Comparison of ENCODE assay signal across 8 cellular contexts in the genomic region with DNA sequence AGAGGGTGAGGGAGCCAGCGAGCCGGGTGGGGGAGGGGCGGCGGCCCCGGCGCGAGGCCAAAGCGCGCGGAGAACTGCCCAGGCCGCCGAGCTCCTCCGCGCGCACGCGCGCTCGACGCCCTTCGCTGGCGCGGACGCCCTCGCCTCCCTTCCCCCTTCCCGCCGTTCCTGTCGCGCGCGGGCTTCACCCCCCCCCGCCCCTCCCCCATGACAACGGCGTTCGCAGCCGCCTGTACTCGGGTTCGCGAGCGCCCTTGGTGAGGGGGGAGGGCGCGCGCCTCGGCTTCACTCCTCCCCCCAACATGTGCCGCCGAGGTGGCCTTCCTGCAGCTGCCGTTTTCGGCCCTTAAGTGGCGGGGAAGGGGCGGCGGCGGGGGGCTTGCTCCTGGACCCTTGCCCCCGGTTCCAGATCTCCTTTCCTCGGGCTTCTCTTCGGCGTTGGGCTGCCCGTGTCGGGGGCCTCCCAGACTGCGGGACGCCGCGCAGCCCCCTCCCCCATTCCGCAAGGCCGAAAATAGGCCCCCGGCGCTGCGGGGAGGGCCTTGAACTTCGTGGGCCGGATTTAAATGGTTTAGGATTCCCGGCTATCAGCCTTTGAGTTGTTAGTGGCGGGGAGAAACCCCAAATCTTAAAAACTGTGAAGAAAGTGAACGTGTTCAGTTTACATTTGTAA. TPM values are rescaled to one million over a fixed set of nuclear protein-coding genes. Genes with fewer than 3 reads are reported as not detected.
A peak's percentile ranks its signal among the peaks of the same experiment; 100 is the strongest.
DNase-seq lines count a peak whose midpoint lies in the region; ATAC-seq lines count a peak whose summit lies in the region.

No MANE protein-coding gene starts in this region.

- DNase-seq in activated T-cell treated with anti-CD3 and anti-CD28 coated beads for 1 hour (ENCODE audit: low read depth) (peak; percentile 49), NCI-H1092 (lab: John Stamatoyannopoulos, UW) (peak; percentile 75), T follicular helper cell (ENCODE audit: low read depth) (peak; percentile 49), left colon (peak; percentile 81 to 87)
- DNase-seq in activated T-cell treated with anti-CD3 and anti-CD28 coated beads, Interleukin-2, amount 50 U/mL, for 1 hour = no peak
- peak; percentile 55 to 64 for DNase-seq in stimulated activated CD4-positive, alpha-beta T cell treated with anti-CD3 and anti-CD28 coated beads, Interleukin-15, amount 100 ng/mL, for 48 hours (ENCODE audit: low read depth in 2 of 2)

- H3K27ac ChIP-seq in cingulate gyrus (ENCODE audit: low read depth, low read length) = peak overlapping the region; percentile 100

- ATAC-seq in HG02610 (IDR thresholded peaks at IDR 0.05; ENCODE audit: unreplicated experiment) (peak; percentile 38), left colon (peak; percentile 80)

- intact Hi-C loops in left colon (cut with DNase I, micrococcal nuclease) = no loop called here

RNA-seq across cellular contexts. Expression of a gene that starts 0.5 kb away (rescaled TPM):
- 100 to 1,000 TPM; 476 to 593 TPM for total RNA-seq in left colon

RNA-seq across cellular contexts. Expression of a gene that starts 24.1 kb away (rescaled TPM):
- 100 to 1,000 TPM; 209 to 336 TPM for total RNA-seq in left colon

RNA-seq across cellular contexts. Expression of a gene that starts 33.0 kb away (rescaled TPM):
- total RNA-seq in left colon = under 1 TPM; 0.34 to 0.76 TPM

RNA-seq across cellular contexts. Expression of a gene that starts 34.4 kb away (rescaled TPM):
- not detected for total RNA-seq in left colon

RNA-seq across cellular contexts. Expression of a gene that starts 45.3 kb away (rescaled TPM):
- not detected for total RNA-seq in left colon
